Comparison of ENCODE assay signal across 10 cellular contexts in genomic region chr15:71800835-71801745, GRCh38. TPM values are rescaled to one million over a fixed set of nuclear protein-coding genes. Genes with fewer than 3 reads are reported as not detected.
DNase-seq lines count a peak whose midpoint lies in the region; ATAC-seq, FAIRE-seq and TF ChIP-seq lines count a peak whose summit lies in the region.
"Had no signal": no experiment of that assay in that cellular context is flagged by ENCODE, and none has a peak within 500 bp of the region (broad histone marks: within the 10 kb centered on the region; RNA-seq: fewer than 3 reads in every experiment).

No MANE protein-coding gene starts in this region.

- no TSS peak for BruUV-seq in HepG2 (replicated peaks; lab: Mats Ljungman, UMichigan)

- CTCF ChIA-PET in HepG2 (lab: Yijun Ruan, JAX; ENCODE audit: low intra/inter-chr PET ratio, low total read pairs): interaction anchor here (0.6 to 2.4 kb wide), 8 partner anchors 48 to 789 kb away, joined by 3 to 26 read pairs (median 4); partner anchors contain the start of gene THSD4

- DNase-seq in DMS153 treated with DMSO at 0.1 percent for 48 hours (lab: John Stamatoyannopoulos, UW; ENCODE audit: unreplicated experiment): peak; percentile 12
- DNase-seq in HFF-Myc (ENCODE audit: extremely low read depth, low read depth): peak; percentile 84
- peak; percentile 37 for DNase-seq in cerebellum (ENCODE audit: low spot score)
- DNase-seq in HepG2 (ENCODE audit: low spot score): peak; percentile 47
- no peak for DNase-seq in upper lobe of right lung
- DNase-seq: activated B cell treated with CpG ODN at 0.5 μM for 24 hours had no signal

- no peaks in the 10 kb centered on the region for H3K27me3 ChIP-seq in OCI-LY1 (ENCODE audit: insufficient read depth, low read length)
- peaks cover 0 to 5% of the 10 kb centered on the region in 2 experiments; a peak in 2 of 5 replicates for H3K27me3 ChIP-seq in HepG2 (ENCODE audit: control insufficient read depth in 1 of 2, insufficient read depth in 2 of 2, low read length in 2 of 2)
- no peaks in the 10 kb centered on the region for H3K27me3 ChIP-seq in upper lobe of right lung

- peak; percentile 84 for FAIRE-seq in HepG2 (lab: Jason Lieb, UNC)

- H4K20me1 ChIP-seq in OCI-LY1 (ENCODE audit: insufficient read depth, low read length) (no peaks in the 10 kb centered on the region), HepG2 (ENCODE audit: insufficient read depth, low read length) (no peaks in the 10 kb centered on the region)

- POLR2A ChIA-PET in HepG2 (lab: Yijun Ruan, JAX): no interaction called here

- H3K79me2 ChIP-seq in OCI-LY1 (ENCODE audit: insufficient read depth, low read length): no peaks in the 10 kb centered on the region
- no peaks in the 10 kb centered on the region for H3K79me2 ChIP-seq in HepG2 (ENCODE audit: insufficient read depth, low read length)

- H3K9me2 ChIP-seq in OCI-LY1 (ENCODE audit: low read depth, low read length): no peaks in the 10 kb centered on the region

- ATAC-seq in HepG2: peak; percentile 73
- ATAC-seq in upper lobe of right lung: peak; percentile 95
- no peak for ATAC-seq in HG03097 (IDR thresholded peaks at IDR 0.05; ENCODE audit: low FRiP score, unreplicated experiment)
- no peak for ATAC-seq in GM21367 (IDR thresholded peaks at IDR 0.05; ENCODE audit: unreplicated experiment)

- no peaks in the 10 kb centered on the region for H3K36me3 ChIP-seq in OCI-LY1 (ENCODE audit: insufficient read depth, low read length)
- no peaks in the 10 kb centered on the region for H3K36me3 ChIP-seq in HepG2 (replicated peaks in 1 of 2; ENCODE audit: control insufficient read depth in 1 of 2, insufficient read depth in 2 of 2, low read length in 2 of 2)
- no peaks in the 10 kb centered on the region for H3K36me3 ChIP-seq in upper lobe of right lung

- H3K4me1 ChIP-seq in OCI-LY1 (ENCODE audit: insufficient read depth, low read length, severe bottlenecking) (peaks cover 19% of the 10 kb centered on the region), HepG2 (ENCODE audit: insufficient read depth, low read length) (no peaks in the 10 kb centered on the region), upper lobe of right lung (no peaks in the 10 kb centered on the region)

- H2AFZ ChIP-seq in OCI-LY1 (ENCODE audit: low read length): no peak overlapping the region
- no peak overlapping the region for H2AFZ ChIP-seq in HepG2 (ENCODE audit: low read length)

- TF ChIP-seq EP300 in HepG2 (IDR thresholded peaks at IDR 0.05; ENCODE audit: low read depth in 2 of 2, low read length in 2 of 2) (no peak), HepG2 (CRISPR knock-in tag; IDR thresholded peaks at IDR 0.05; ENCODE audit: borderline replicate concordance) (no peak)

- in situ Hi-C loops in HepG2 (cut with HindIII; ENCODE audit: extremely low pct_ligation_motif_present, low pct_unique_long_range_greater_than_20kb): loop anchor here (5.0 to 10.0 kb wide), 4 partner anchors 54 to 686 kb away; partner anchors contain the start of gene THSD4

- no peaks in the 10 kb centered on the region for H3F3A ChIP-seq in OCI-LY1 (ENCODE audit: insufficient read depth, low read length)

- TF ChIP-seq RAD21 in HepG2 (CRISPR knock-in tag; IDR thresholded peaks at IDR 0.05): peak; percentile 73

- 53% methylated on average over 15 of the region's 17 CpGs for WGBS in HepG2 (ENCODE audit: low lambda C conversion rate)

- H3K4me2 ChIP-seq in OCI-LY1 (ENCODE audit: low read length): no peak overlapping the region
- H3K4me2 ChIP-seq in HepG2 (ENCODE audit: low read depth, low read length): no peak overlapping the region

- H3K27ac ChIP-seq in OCI-LY1 (ENCODE audit: low read depth, low read length, poor library complexity, severe bottlenecking): no peak overlapping the region
- no peak overlapping the region for H3K27ac ChIP-seq in HepG2 (ENCODE audit: extremely low read length, insufficient read depth, low read length)
- H3K27ac ChIP-seq in upper lobe of right lung: peak overlapping the region; percentile 39

- TF ChIP-seq CTCF in HFF-Myc (IDR thresholded peaks at IDR 0.05; ENCODE audit: low read depth, low read length, missing control alignments): peak; percentile 73
- peak; percentile 67 for TF ChIP-seq CTCF in OCI-LY1 (IDR thresholded peaks at IDR 0.05; ENCODE audit: low read length)
- peak; percentile 79 for TF ChIP-seq CTCF in HepG2 (CRISPR knock-in tag; IDR thresholded peaks at IDR 0.05)
- TF ChIP-seq CTCF in upper lobe of right lung (IDR thresholded peaks at IDR 0.05): peak; percentile 79

- no peak overlapping the region for H3K9ac ChIP-seq in OCI-LY1 (ENCODE audit: low read length)
- H3K9ac ChIP-seq in HepG2 (ENCODE audit: insufficient read depth, low read depth, low read length): no peak overlapping the region

- H3K9me3 ChIP-seq in OCI-LY1 (ENCODE audit: low read length) (no peaks in the 10 kb centered on the region), HepG2 (ENCODE audit: low read length) (no peaks in the 10 kb centered on the region), upper lobe of right lung (no peaks in the 10 kb centered on the region)

- intact Hi-C loops in HepG2 (cut with micrococcal nuclease; ENCODE audit: unreplicated experiment) (loop anchor here (1.0 to 5.0 kb wide), 5 partner anchors 48 to 355 kb away; no protein-coding TSS in a partner anchor), upper lobe of right lung (cut with DNase I) (no loop called here)

- no peak overlapping the region for H3K4me3 ChIP-seq in HFF-Myc (replicated peaks; ENCODE audit: low read depth, low read length)
- no peak overlapping the region for H3K4me3 ChIP-seq in OCI-LY1 (ENCODE audit: low read depth, low read length, poor library complexity, severe bottlenecking)
- no peak overlapping the region for H3K4me3 ChIP-seq in HepG2 (replicated peaks in 1 of 3; ENCODE audit: insufficient read depth in 1 of 3, low read depth in 2 of 3, low read length in 3 of 3)
- H3K4me3 ChIP-seq in upper lobe of right lung: no peak overlapping the region

- no peak for TF ChIP-seq POLR2A in HepG2 (IDR thresholded peaks at IDR 0.05; ENCODE audit: insufficient read depth in 1 of 2, low read depth in 2 of 2, low read length in 2 of 2)

TF ChIP-seq in HepG2, 621 proteins besides CTCF, POLR2A, EP300 and RAD21:
- TF ChIP-seq SMC3 (IDR thresholded peaks at IDR 0.05; ENCODE audit: low read length): peak; percentile 95
- TF ChIP-seq KLF6 (CRISPR knock-in tag; IDR thresholded peaks at IDR 0.05): no peak
- no peak for TF ChIP-seq TIGD3 (CRISPR knock-in tag; IDR thresholded peaks at IDR 0.05; ENCODE audit: borderline replicate concordance)
- TF ChIP-seq DNMT3B (CRISPR knock-in tag; conservative IDR thresholded peaks at IDR 0.05): peak; percentile 39; the same call in 1 of the 2 replicates
- peak; percentile 90 for TF ChIP-seq STAG1 (CRISPR knock-in tag; IDR thresholded peaks at IDR 0.05)

RNA-seq across cellular contexts. Expression of gene NR2E3, which starts 9.3 kb away (rescaled TPM):
- 0.54 TPM for total RNA-seq in cerebellum
- total RNA-seq in HepG2 (2016; rRNA removed; fragmentation: Illumina TruSeq; extraction: Trizol): not detected in 2 replicates
- total RNA-seq in HepG2 (2016; cell fraction: cytosol; rRNA removed; fragmentation: Illumina TruSeq; extraction: Trizol; ENCODE audit: low read depth): not detected in 2 replicates
- total RNA-seq in HepG2 (2016; cell fraction: insoluble cytoplasmic fraction; rRNA removed; fragmentation: Illumina TruSeq; extraction: Trizol): not detected in 2 replicates
- total RNA-seq in HepG2 (2016; cell fraction: membrane; rRNA removed; fragmentation: Illumina TruSeq; extraction: Trizol): not detected in 2 replicates
- total RNA-seq in HepG2 (2016; cell fraction: nucleus; rRNA removed; fragmentation: Illumina TruSeq; extraction: Trizol): not detected in 2 replicates
- not detected in 2 replicates for polyA plus RNA-seq in HepG2 (2011; rRNA removed)
- polyA plus RNA-seq in HepG2 (2011; cell fraction: cytosol; rRNA removed): not detected in 2 replicates
- not detected in 2 replicates for polyA plus RNA-seq in HepG2 (2011; cell fraction: nucleus; rRNA removed)
- not detected in 2 replicates for polyA plus RNA-seq in HepG2 (2012)
- not detected in 2 replicates for polyA plus RNA-seq in HepG2 (2016; cell fraction: cytosol; fragmentation: Illumina TruSeq; extraction: Trizol; ENCODE audit: low read depth)
- polyA plus RNA-seq in HepG2 (2016; cell fraction: insoluble cytoplasmic fraction; fragmentation: Illumina TruSeq; extraction: Trizol; ENCODE audit: low read depth): not detected in 2 replicates
- not detected in 2 replicates for polyA plus RNA-seq in HepG2 (2016; cell fraction: membrane; fragmentation: Illumina TruSeq; extraction: Trizol; ENCODE audit: low read depth)
- polyA plus RNA-seq in HepG2 (2016; cell fraction: nucleus; fragmentation: Illumina TruSeq; extraction: Trizol; ENCODE audit: insufficient read depth, low read depth): not detected in 2 replicates
- 0.35 TPM in 1 of 2 replicates, not detected in the other for polyA minus RNA-seq in HepG2 (2011; rRNA and poly(A)+ RNA removed; ENCODE audit: low replicate concordance)
- polyA minus RNA-seq in HepG2 (2011; cell fraction: cytosol; rRNA and poly(A)+ RNA removed): not detected in 2 replicates
- not detected in 2 replicates for polyA minus RNA-seq in HepG2 (2011; cell fraction: nucleus; rRNA and poly(A)+ RNA removed)
- 0.26 TPM for total RNA-seq in upper lobe of right lung
- total RNA-seq: activated B cell treated with CpG ODN at 0.5 μM for 24 hours, pulmonary artery endothelial cell had no signal

Comparison
In these comparisons a context has a peak if more than half of its experiments do, and no peak if none do; other contexts are left out.
1. ATAC-seq: peak in HepG2 (single experiment) and upper lobe of right lung (single experiment); none in HG03097 (single experiment) and GM21367 (single experiment).
2. Peak in every context shown above with its lines, with median percentiles within 50 percentile points of each other: CTCF ChIP-seq.